Comparison of ENCODE assay signal across 8 cellular contexts in genomic region chr2:9207641-9208301, GRCh38. TPM values are rescaled to one million over a fixed set of nuclear protein-coding genes. Genes with fewer than 3 reads are reported as not detected.
DNase-seq lines count a peak whose midpoint lies in the region; ATAC-seq and TF ChIP-seq lines count a peak whose summit lies in the region.

No MANE protein-coding gene starts in this region.

- no peak overlapping the region for H3K27ac Mint-ChIP-seq in neural progenitor cell

- DNase-seq in BE2C (no peak), GM23248 (peak; percentile 60), SJCRH30 (peak; percentile 20 to 52), neural progenitor cell (ENCODE audit: low spot score) (peak; percentile 27), SK-N-DZ (ENCODE audit: low spot score) (no peak), SIG-M5 treated with dmso at 0.1 percent for 504 hours (lab: John Stamatoyannopoulos, UW; ENCODE audit: unreplicated experiment) (no peak)
- DNase-seq in effector memory CD4-positive, alpha-beta T cell: no peak

- H2AFZ ChIP-seq in GM23248 (no peak overlapping the region), neural progenitor cell (replicated peaks) (peak overlapping the region; percentile 86)

- H3K4me1 Mint-ChIP-seq in neural progenitor cell: peaks cover 42% of the 10 kb centered on the region

- TF ChIP-seq CTCF in BE2C (IDR thresholded peaks at IDR 0.05; ENCODE audit: low read depth, low read length) (no peak), neural progenitor cell (IDR thresholded peaks at IDR 0.05) (no peak)

- H3K4me3 Mint-ChIP-seq in neural progenitor cell: peak overlapping the region; percentile 95

- H3K9me3 ChIP-seq in BE2C (no peaks in the 10 kb centered on the region), GM23248 (ENCODE audit: low read depth) (no peaks in the 10 kb centered on the region), SJCRH30 (replicated peaks) (no peaks in the 10 kb centered on the region), neural progenitor cell (ENCODE audit: low read depth) (no peaks in the 10 kb centered on the region)
- H3K9me3 ChIP-seq in effector memory CD4-positive, alpha-beta T cell (ENCODE audit: control insufficient read depth, low read length): no peaks in the 10 kb centered on the region

- H3K4me3 ChIP-seq in BE2C (ENCODE audit: low read depth, low read length) (peak overlapping the region; percentile 87), GM23248 (peak overlapping the region; percentile 92), SJCRH30 (peak overlapping the region; percentile 95), neural progenitor cell (peak overlapping the region; percentile 89)
- no peak overlapping the region for H3K4me3 ChIP-seq in effector memory CD4-positive, alpha-beta T cell (ENCODE audit: insufficient read depth, low read depth, low read length, poor library complexity, severe bottlenecking)

- no peaks in the 10 kb centered on the region; the same call in 1 of the 2 replicates for H3K27me3 ChIP-seq in BE2C
- H3K27me3 ChIP-seq in GM23248 (replicated peaks; ENCODE audit: insufficient read depth): no peaks in the 10 kb centered on the region
- H3K27me3 ChIP-seq in SJCRH30: no peaks in the 10 kb centered on the region
- H3K27me3 ChIP-seq in neural progenitor cell: peaks cover 28% of the 10 kb centered on the region
- H3K27me3 ChIP-seq in effector memory CD4-positive, alpha-beta T cell (replicated peaks; ENCODE audit: control insufficient read depth, insufficient read depth, low read length, poor library complexity, severe bottlenecking): peaks cover 18% of the 10 kb centered on the region

- 1% methylated on average over 33 to 34 of the region's 34 CpGs for WGBS in GM23248 (ENCODE audit: low coverage in 1 of 2, low lambda C conversion rate in 2 of 2, missing lambda C conversion rate in 2 of 2), 2 experiments

- H3K4me2 ChIP-seq in GM23248 (ENCODE audit: unreplicated experiment) (peak overlapping the region; percentile 89), neural progenitor cell (peak overlapping the region; percentile 85)

- H3K36me3 ChIP-seq in BE2C (no peaks in the 10 kb centered on the region), GM23248 (ENCODE audit: low read depth) (no peaks in the 10 kb centered on the region), SJCRH30 (0 out of 2 replicates have a peak, but pooled peaks cover 3% of the 10 kb centered on the region), neural progenitor cell (no peaks in the 10 kb centered on the region)
- no peaks in the 10 kb centered on the region for H3K36me3 ChIP-seq in effector memory CD4-positive, alpha-beta T cell (ENCODE audit: control insufficient read depth, insufficient read depth, low read length)

- H3K9ac ChIP-seq in GM23248: peak overlapping the region; percentile 94
- peak overlapping the region; percentile 60 for H3K9ac ChIP-seq in neural progenitor cell

- H3F3A ChIP-seq in GM23248 (ENCODE audit: insufficient read depth): peaks cover 26% of the 10 kb centered on the region
- H3F3A ChIP-seq in neural progenitor cell (ENCODE audit: low read depth): peaks cover 10% of the 10 kb centered on the region

- peak; percentile 61 for ATAC-seq in esophagus mucosa

- H4K20me1 ChIP-seq in GM23248 (ENCODE audit: insufficient read depth): no peaks in the 10 kb centered on the region
- peaks cover 44% of the 10 kb centered on the region for H4K20me1 ChIP-seq in neural progenitor cell (ENCODE audit: low read depth)

- H3K9me2 ChIP-seq in GM23248 (ENCODE audit: insufficient read depth): no peaks in the 10 kb centered on the region

- peaks cover 5% of the 10 kb centered on the region for H3K36me3 Mint-ChIP-seq in neural progenitor cell

- H3K4me1 ChIP-seq in BE2C (peaks cover 4% of the 10 kb centered on the region), GM23248 (ENCODE audit: insufficient read depth) (peaks cover 35% of the 10 kb centered on the region), SJCRH30 (peaks cover 12% of the 10 kb centered on the region), neural progenitor cell (peaks cover 18% of the 10 kb centered on the region)
- peaks cover 9% of the 10 kb centered on the region for H3K4me1 ChIP-seq in effector memory CD4-positive, alpha-beta T cell (ENCODE audit: control insufficient read depth, insufficient read depth, low read length, poor library complexity, severe bottlenecking)

- in situ Hi-C loops in GM23248 (cut with MboI): loop anchor here (10.0 kb wide), 1 partner anchor 127 kb away; no protein-coding TSS in a partner anchor

- H3K79me2 ChIP-seq in GM23248 (ENCODE audit: insufficient read depth) (peaks cover 57% of the 10 kb centered on the region), neural progenitor cell (ENCODE audit: low read depth) (peaks cover 59% of the 10 kb centered on the region)

- H3K27me3 Mint-ChIP-seq in neural progenitor cell (ENCODE audit: insufficient read depth, low read depth): peaks cover 7% of the 10 kb centered on the region

- H3K27ac ChIP-seq in GM23248 (peak overlapping the region; percentile 66), SJCRH30 (peak overlapping the region; percentile 67), neural progenitor cell (no peak overlapping the region)
- H3K27ac ChIP-seq in effector memory CD4-positive, alpha-beta T cell (ENCODE audit: insufficient read depth, low read length, poor library complexity, severe bottlenecking): no peak overlapping the region

- H3K9me3 Mint-ChIP-seq in neural progenitor cell: no peaks in the 10 kb centered on the region

RNA-seq across cellular contexts. Expression of gene ASAP2, which starts 1.2 kb away (rescaled TPM):
- polyA plus RNA-seq in BE2C (2012; ENCODE audit: insufficient read depth, insufficient read length, low read depth): 3.6 TPM
- total RNA-seq in GM23248 (2014; rRNA removed; shearing (Covaris generic)): 49.6 and 54.1 TPM in 2 replicates
- polyA plus RNA-seq in GM23248 (2016; fragmentation: Nextera tagmentation; extraction: Ambion mirVana): 8.8 and 10.9 TPM in 2 replicates
- 27.8 and 32.6 TPM in 2 replicates for total RNA-seq in SJCRH30 (2014; rRNA removed; shearing (Covaris generic))
- 6.4 TPM for total RNA-seq in esophagus mucosa
- 26.1 and 31.7 TPM in 2 replicates for total RNA-seq in neural progenitor cell (ENCODE audit: low replicate concordance)
- polyA plus RNA-seq in SK-N-DZ (2014; cell fraction: cytosol; rRNA removed): 14.1 and 14.7 TPM in 2 replicates
- polyA plus RNA-seq in SK-N-DZ (2014; cell fraction: nucleus; rRNA removed): 24.9 and 39.7 TPM in 2 replicates

Comparison
In these comparisons a context has a peak if more than half of its experiments do, and no peak if none do; other contexts are left out.
1. DNase-seq: peak in GM23248 (single experiment), SJCRH30 (2 of 2) and neural progenitor cell (single experiment); none in BE2C (single experiment), effector memory CD4-positive, alpha-beta T cell (0 of 3), SK-N-DZ (single experiment) and SIG-M5 treated with dmso at 0.1 percent for 504 hours (single experiment).
2. H3K27ac ChIP-seq: peak in GM23248 (single experiment) and SJCRH30 (single experiment); none in neural progenitor cell (single experiment) and effector memory CD4-positive, alpha-beta T cell (single experiment).